Comparison of ENCODE assay signal across 12 cellular contexts in the genomic region with DNA sequence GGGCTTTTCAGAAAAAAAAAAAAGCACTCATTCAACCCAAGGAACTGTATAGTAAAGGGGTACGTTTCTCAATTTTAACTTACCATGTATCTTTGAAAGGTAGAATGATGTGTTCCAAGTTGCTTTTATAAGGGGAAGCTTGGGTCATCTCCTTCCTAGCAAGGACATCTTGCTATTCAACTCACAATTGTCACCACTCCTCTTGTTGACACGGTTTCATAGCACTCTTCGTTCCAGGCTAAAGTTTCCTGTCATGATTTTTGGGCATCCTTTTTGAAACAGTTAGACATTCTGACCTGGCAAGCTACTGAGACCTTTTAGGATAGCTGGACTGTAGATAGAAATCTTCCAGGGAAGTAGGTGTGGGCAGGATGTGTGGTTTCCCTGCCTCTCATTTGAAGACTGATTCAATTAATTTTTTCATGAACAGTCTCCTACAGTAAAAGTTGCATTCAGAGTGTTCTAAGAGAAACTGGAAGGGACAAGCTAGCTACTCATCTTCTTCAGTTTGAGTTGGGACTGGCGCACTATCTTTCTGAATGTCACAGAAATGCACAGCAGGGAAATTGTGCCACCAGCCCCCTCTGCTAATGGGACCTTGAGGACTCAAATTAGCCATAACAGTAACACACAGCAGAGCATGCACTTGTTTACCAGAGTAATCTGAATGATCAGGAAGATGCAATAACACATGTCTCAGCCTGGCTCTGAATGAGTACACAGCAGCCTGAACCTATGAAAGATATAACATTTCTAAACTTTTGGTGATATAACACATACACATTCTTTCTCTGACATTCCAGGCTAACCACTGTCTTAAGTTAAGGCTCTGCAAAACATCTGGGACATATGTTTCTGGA. TPM values are rescaled to one million over a fixed set of nuclear protein-coding genes. Genes with fewer than 3 reads are reported as not detected.
DNase-seq lines count a peak whose midpoint lies in the region; ATAC-seq and TF ChIP-seq lines count a peak whose summit lies in the region.
"Had no signal": no experiment of that assay in that cellular context is flagged by ENCODE, and none has a peak within 500 bp of the region (broad histone marks: within the 10 kb centered on the region; RNA-seq: fewer than 3 reads in every experiment).

No MANE protein-coding gene starts in this region.

- H3K27me3 ChIP-seq in esophagus squamous epithelium, result no peaks in the 10 kb centered on the region
- H3K27me3 ChIP-seq in lower lobe of right lung (ENCODE audit: low read depth), result no peaks in the 10 kb centered on the region
- no peaks in the 10 kb centered on the region for H3K27me3 ChIP-seq in stomach
- no peaks in the 10 kb centered on the region for H3K27me3 ChIP-seq in tibial artery

- no peak overlapping the region for H3K4me2 ChIP-seq in OCI-LY7 (ENCODE audit: low read length)

- peak overlapping the region; percentile 26; the same call in 1 of the 2 replicates for H3K27ac Mint-ChIP-seq in HFFc6
- no peak overlapping the region for H3K27ac Mint-ChIP-seq in effector memory CD8-positive, alpha-beta T cell

- ATAC-seq in lower lobe of right lung (no peak), HG02798 (IDR thresholded peaks at IDR 0.05; ENCODE audit: poor library complexity, unreplicated experiment) (no peak)
- ATAC-seq in effector memory CD8-positive, alpha-beta T cell (replicated peaks), result no peak

- H3K36me3 ChIP-seq in esophagus squamous epithelium, result no peaks in the 10 kb centered on the region
- no peaks in the 10 kb centered on the region for H3K36me3 ChIP-seq in lower lobe of right lung
- no peaks in the 10 kb centered on the region for H3K36me3 ChIP-seq in stomach
- no peaks in the 10 kb centered on the region for H3K36me3 ChIP-seq in tibial artery
- H3K36me3 ChIP-seq in OCI-LY7 (ENCODE audit: insufficient read depth, low read length), result no peaks in the 10 kb centered on the region

- H3K9me3 ChIP-seq in esophagus squamous epithelium (no peaks in the 10 kb centered on the region), lower lobe of right lung (no peaks in the 10 kb centered on the region), stomach (no peaks in the 10 kb centered on the region), tibial artery (no peaks in the 10 kb centered on the region), OCI-LY7 (ENCODE audit: low read length) (no peaks in the 10 kb centered on the region)

- no peak overlapping the region for H2AFZ ChIP-seq in OCI-LY7 (ENCODE audit: low read length)

- H3K4me1 Mint-ChIP-seq in HFFc6 (ENCODE audit: low read depth), result peaks cover 56% of the 10 kb centered on the region
- no peaks in the 10 kb centered on the region for H3K4me1 Mint-ChIP-seq in effector memory CD8-positive, alpha-beta T cell (ENCODE audit: low read depth in 2 of 2)

- WGBS in esophagus squamous epithelium, 2 donors, result 81 to 86% methylated on average over 4 of the region's 4 CpGs
- WGBS in stomach, 5 donors, result 77 to 86% (median 80%) methylated on average over 4 of the region's 4 CpGs

- peaks cover 7% of the 10 kb centered on the region for H3K36me3 Mint-ChIP-seq in HFFc6 (ENCODE audit: low read depth)
- no peaks in the 10 kb centered on the region for H3K36me3 Mint-ChIP-seq in effector memory CD8-positive, alpha-beta T cell (ENCODE audit: insufficient read depth)

- H3K27me3 Mint-ChIP-seq in HFFc6 (ENCODE audit: insufficient read depth), result no peaks in the 10 kb centered on the region; the same call in 1 of the 2 replicates
- no peaks in the 10 kb centered on the region for H3K27me3 Mint-ChIP-seq in effector memory CD8-positive, alpha-beta T cell

- H3K9me2 ChIP-seq in OCI-LY7 (ENCODE audit: insufficient read depth, low read length), result no peaks in the 10 kb centered on the region

- CTCF ChIA-PET in OCI-LY7 (lab: Charles Lee; ENCODE audit: unreplicated experiment), result no interaction called here

- DNase-seq in HFFc6, result peak; percentile 12
- DNase-seq in esophagus squamous epithelium (lab: John Stamatoyannopoulos, UW), result no peak
- DNase-seq in lower lobe of right lung, result no peak
- no peak for DNase-seq in stomach
- no peak for DNase-seq in tibial artery
- DNase-seq in OCI-LY7 (ENCODE audit: low spot score), result no peak
- no peak for DNase-seq in effector memory CD8-positive, alpha-beta T cell
- DNase-seq: activated CD4-positive, CD25-positive, alpha-beta regulatory T cell; NCI-H1105; NCI-H526 treated with DMSO at 0.1 percent for 48 hours had no signal

- H3K4me3 ChIP-seq in esophagus squamous epithelium (no peak overlapping the region), lower lobe of right lung (no peak overlapping the region), stomach (no peak overlapping the region), tibial artery (no peak overlapping the region), OCI-LY7 (ENCODE audit: low read depth, low read length, poor library complexity, severe bottlenecking) (no peak overlapping the region)

- no peak for TF ChIP-seq EP300 in stomach (IDR thresholded peaks at IDR 0.05)

- H3K79me2 ChIP-seq in OCI-LY7 (ENCODE audit: insufficient read depth, low read depth, low read length), result no peaks in the 10 kb centered on the region

- no peak for TF ChIP-seq CTCF in HFFc6 (IDR thresholded peaks at IDR 0.05)
- TF ChIP-seq CTCF in esophagus squamous epithelium (IDR thresholded peaks at IDR 0.05), result no peak
- TF ChIP-seq CTCF in lower lobe of right lung (IDR thresholded peaks at IDR 0.05), result no peak
- no peak for TF ChIP-seq CTCF in stomach (IDR thresholded peaks at IDR 0.05)
- no peak for TF ChIP-seq CTCF in tibial artery (IDR thresholded peaks at IDR 0.05)
- no peak for TF ChIP-seq CTCF in OCI-LY7 (conservative IDR thresholded peaks at IDR 0.05; ENCODE audit: low read length)

- intact Hi-C loops in esophagus squamous epithelium (cut with DNase I), result no loop called here
- intact Hi-C loops in lower lobe of right lung (cut with DNase I), result no loop called here
- intact Hi-C loops in stomach (cut with DNase I; ENCODE audit: low total_unique reads), result no loop called here
- intact Hi-C loops in tibial artery (cut with DNase I; ENCODE audit: low total_unique reads), result no loop called here
- intact Hi-C loops in OCI-LY7 (cut with micrococcal nuclease; ENCODE audit: unreplicated experiment), result no loop called here

- POLR2A ChIA-PET in OCI-LY7 (lab: Charles Lee), result interaction anchor here (0.7 kb wide), 2 partner anchors 19 to 48 kb away, joined by 3 to 6 read pairs; no protein-coding TSS in a partner anchor

- H3K4me1 ChIP-seq in esophagus squamous epithelium, result peaks cover 0 to 32% (median 10%) of the 10 kb centered on the region in 3 donors
- peaks cover 7% of the 10 kb centered on the region for H3K4me1 ChIP-seq in lower lobe of right lung
- H3K4me1 ChIP-seq in stomach, result peaks cover 0 to 26% (median 0%) of the 10 kb centered on the region in 4 donors
- H3K4me1 ChIP-seq in tibial artery, result peaks cover 0 to 17% (median 4%) of the 10 kb centered on the region in 4 donors
- H3K4me1 ChIP-seq in OCI-LY7 (ENCODE audit: insufficient read depth, low read length, poor library complexity, severe bottlenecking), result peaks cover 21% of the 10 kb centered on the region

- no peak overlapping the region for H3K4me3 Mint-ChIP-seq in HFFc6
- no peak overlapping the region for H3K4me3 Mint-ChIP-seq in effector memory CD8-positive, alpha-beta T cell
- H3K4me3 Mint-ChIP-seq: neural crest cell had no signal

- H4K20me1 ChIP-seq in OCI-LY7 (ENCODE audit: insufficient read depth, low read length), result no peaks in the 10 kb centered on the region

- no TSS peak for BruUV-seq in OCI-LY7 (replicated peaks; lab: Mats Ljungman, UMichigan)

- TF ChIP-seq POLR2A in esophagus squamous epithelium (IDR thresholded peaks at IDR 0.05) (no peak), stomach (IDR thresholded peaks at IDR 0.05) (no peak)

- peak overlapping the region in 3 of 4 donors; percentile 45 to 68 (median 55) for H3K27ac ChIP-seq in esophagus squamous epithelium
- H3K27ac ChIP-seq in lower lobe of right lung, result peak overlapping the region; percentile 66
- H3K27ac ChIP-seq in stomach, result peak overlapping the region in 3 of 5 donors; percentile 10 to 31 (median 30)
- peak overlapping the region in 1 of 2 donors; percentile 6 for H3K27ac ChIP-seq in tibial artery
- no peak overlapping the region for H3K27ac ChIP-seq in OCI-LY7 (ENCODE audit: low read depth, low read length, poor library complexity, severe bottlenecking)

- no peaks in the 10 kb centered on the region; the same call in 1 of the 2 replicates for H3K9me3 Mint-ChIP-seq in HFFc6
- H3K9me3 Mint-ChIP-seq in effector memory CD8-positive, alpha-beta T cell, result no peaks in the 10 kb centered on the region
- H3K9me3 Mint-ChIP-seq: neural crest cell had no signal

RNA-seq across cellular contexts. Expression of a gene that starts 53.4 kb away (rescaled TPM):
- 100 to 1,000 TPM; 210 to 253 (median 232) TPM for total RNA-seq in HFFc6 (2021; fragmentation: NEBNext Ultra II Directional; extraction: Animal tissue kit (Norgen Biotek cat#: 25700))
- total RNA-seq in esophagus squamous epithelium (100 to 1,000 TPM; 106 to 205 (median 149) TPM), lower lobe of right lung (151 TPM), stomach (100 to 1,000 TPM in 4 of 5 donors, 10 to 100 TPM in 1; 86.9 to 353 (median 220) TPM), OCI-LY7 (2022) (not detected in 2 replicates)
- polyA plus RNA-seq in stomach, result 100 to 1,000 TPM in 1 of 3 donors, 10 to 100 TPM in 2; 70.0 to 129 (median 93.0) TPM
- not detected in 2 replicates for total RNA-seq in OCI-LY7 (2014; rRNA removed; shearing (Covaris generic))

Comparison
In these comparisons a context has a peak if more than half of its experiments do, and no peak if none do; other contexts are left out.
1. RNA of a gene that starts 53.4 kb away (total RNA-seq): 210 to 253 TPM in HFFc6, 86.9 to 353 TPM in stomach, 106 to 205 TPM in esophagus squamous epithelium and 151 TPM in lower lobe of right lung (single experiment); not detected in OCI-LY7; every median in the first group is over 10 times any median in the second.